In genomic region chr5:112660359-112660758, GRCh38 we compare ENCODE assay signal across 13 cellular contexts.
"Had no signal": no experiment of that assay in that cellular context is flagged by ENCODE, and none has a peak within 500 bp of the region (broad histone marks: within the 10 kb centered on the region; RNA-seq: fewer than 3 reads in every experiment).

No MANE protein-coding gene starts in this region.

- H3K9me3 ChIP-seq: colonic mucosa, esophagus squamous epithelium, gastrocnemius medialis had no signal

- H3K4me1 ChIP-seq: colonic mucosa, esophagus muscularis mucosa, esophagus squamous epithelium, foreskin keratinocyte, gastrocnemius medialis, gastroesophageal sphincter, heart left ventricle, heart right ventricle had no signal

- H3K27ac ChIP-seq: colonic mucosa, coronary artery, dorsolateral prefrontal cortex, epithelial cell of prostate, esophagus muscularis mucosa, esophagus squamous epithelium, foreskin keratinocyte, gastrocnemius medialis, gastroesophageal sphincter, heart left ventricle, heart right ventricle had no signal

- H3K36me3 ChIP-seq: colonic mucosa, esophagus muscularis mucosa, esophagus squamous epithelium, gastrocnemius medialis, gastroesophageal sphincter, heart left ventricle, heart right ventricle had no signal

- ATAC-seq: effector memory CD8-positive, alpha-beta T cell; esophagus mucosa; foreskin keratinocyte; gastrocnemius medialis; gastroesophageal sphincter; heart left ventricle; heart right ventricle had no signal

- H3K4me3 ChIP-seq: colonic mucosa, coronary artery, dorsolateral prefrontal cortex, esophagus muscularis mucosa, esophagus squamous epithelium, gastrocnemius medialis, gastroesophageal sphincter, heart left ventricle, heart right ventricle had no signal
